ENCODE assay signal across 8 cellular contexts in genomic region chr17:74776044-74776962, GRCh38. TPM values are rescaled to one million over a fixed set of nuclear protein-coding genes. Genes with fewer than 3 reads are reported as not detected.
DNase-seq lines count a peak whose midpoint lies in the region; ATAC-seq and TF ChIP-seq lines count a peak whose summit lies in the region.

Gene NAT9 (minus strand): TSS chr17:74776345. CDS start chr17:74775698, 647 bp downstream.

- CTCF ChIA-PET in activated CD8-positive, alpha-beta memory T cell treated with anti-CD3 and anti-CD28 coated beads, Interleukin-2, amount 10 ng/mL, durations not matched to agents 7 days and 5 days (lab: Charles Lee) = interaction anchor here (0.8 to 9.1 kb wide), 10 partner anchors 15 to 210 kb away, joined by 3 to 206 read pairs (median 15); partner anchors contain the start of genes NHERF1 and RAB37

- peaks cover 62% of the 10 kb centered on the region for H3K4me1 Mint-ChIP-seq in activated CD8-positive, alpha-beta memory T cell treated with anti-CD3 and anti-CD28 coated beads, Interleukin-2, amount 10 ng/mL, durations not matched to agents 7 days and 5 days
- H3K4me1 Mint-ChIP-seq in endodermal cell = peaks cover 9% of the 10 kb centered on the region

- H3K9me3 Mint-ChIP-seq in activated CD8-positive, alpha-beta memory T cell treated with anti-CD3 and anti-CD28 coated beads, Interleukin-2, amount 10 ng/mL, durations not matched to agents 7 days and 5 days (ENCODE audit: low read depth) = no peaks in the 10 kb centered on the region
- no peaks in the 10 kb centered on the region for H3K9me3 Mint-ChIP-seq in endodermal cell

- H3K27ac ChIP-seq in HUES48 (ENCODE audit: low read depth, low read length) (peak within 1 kb of the TSS; percentile 87), endodermal cell (ENCODE audit: low read depth, low read length) (peak within 1 kb of the TSS; percentile 50)

- H3K27ac Mint-ChIP-seq in activated CD8-positive, alpha-beta memory T cell treated with anti-CD3 and anti-CD28 coated beads, Interleukin-2, amount 10 ng/mL, durations not matched to agents 7 days and 5 days = peak within 1 kb of the TSS; percentile 86
- H3K27ac Mint-ChIP-seq in endodermal cell = peak within 1 kb of the TSS; percentile 90

- H3K27me3 ChIP-seq in HUES48 (ENCODE audit: control insufficient read depth, insufficient read depth, low read length) (no peaks in the 10 kb centered on the region), NT2/D1 (ENCODE audit: insufficient read depth, insufficient read length) (no peaks in the 10 kb centered on the region), endodermal cell (ENCODE audit: control insufficient read depth, insufficient read depth, low read length, poor library complexity, severe bottlenecking) (no peaks in the 10 kb centered on the region)

- peak; percentile 75 for ATAC-seq in GM21381 (IDR thresholded peaks at IDR 0.05; ENCODE audit: unreplicated experiment)
- ATAC-seq in activated CD8-positive, alpha-beta memory T cell treated with anti-CD3 and anti-CD28 coated beads, Interleukin-2, amount 10 ng/mL, durations not matched to agents 7 days and 5 days = peak; percentile 85

- DNase-seq in COLO829 (ENCODE audit: low spot score) = peak; percentile 100
- DNase-seq in NT2/D1 (ENCODE audit: low read depth, low spot score) = peak; percentile 93
- peak; percentile 98 for DNase-seq in activated CD8-positive, alpha-beta memory T cell treated with anti-CD3 and anti-CD28 coated beads, Interleukin-2, amount 10 ng/mL, durations not matched to agents 7 days and 5 days
- peak; percentile 100 for DNase-seq in endodermal cell
- DNase-seq in mesenteric fat pad (ENCODE audit: low spot score) = peak; percentile 100
- peak; percentile 97 for DNase-seq in stimulated activated CD8-positive, alpha-beta memory T cell treated with anti-CD3 and anti-CD28 coated beads, Interleukin-15, amount 100 ng/mL, for 1 hour (ENCODE audit: low read depth)

- H3K9ac ChIP-seq in HUES48 (ENCODE audit: low read depth, low read length) (peak within 1 kb of the TSS; percentile 72), NT2/D1 (ENCODE audit: insufficient read length, low read depth) (peak within 1 kb of the TSS; percentile 93), endodermal cell (ENCODE audit: extremely low read depth, low read length, poor library complexity, severe bottlenecking) (peak within 1 kb of the TSS; percentile 67)

- 0% methylated on average over 63 of the region's 64 CpGs; no CpG with 5 or more reads in 1 of the 2 experiments for WGBS in endodermal cell (ENCODE audit: insufficient coverage in 1 of 2, insufficient read length in 1 of 2), 2 experiments

- peaks cover 46% of the 10 kb centered on the region for H3K36me3 ChIP-seq in HUES48 (ENCODE audit: control insufficient read depth, insufficient read depth, low read length)
- peaks cover 58% of the 10 kb centered on the region for H3K36me3 ChIP-seq in NT2/D1 (ENCODE audit: insufficient read depth, insufficient read length, low read length)
- H3K36me3 ChIP-seq in endodermal cell (ENCODE audit: control insufficient read depth, insufficient read depth, low read length) = peaks cover 56% of the 10 kb centered on the region

- H3K4me3 ChIP-seq in HUES48 (ENCODE audit: low read depth, low read length) (peak within 1 kb of the TSS; percentile 91), NT2/D1 (ENCODE audit: insufficient read length, low read depth) (peak within 1 kb of the TSS; percentile 94), endodermal cell (ENCODE audit: low read length) (peak within 1 kb of the TSS; percentile 97)

- H3K4me3 Mint-ChIP-seq in activated CD8-positive, alpha-beta memory T cell treated with anti-CD3 and anti-CD28 coated beads, Interleukin-2, amount 10 ng/mL, durations not matched to agents 7 days and 5 days = peak within 1 kb of the TSS; percentile 99
- H3K4me3 Mint-ChIP-seq in endodermal cell = peak within 1 kb of the TSS; percentile 87

- 0 out of 2 replicates have a peak, but pooled peaks cover 6% of the 10 kb centered on the region for H3K4me1 ChIP-seq in HUES48 (ENCODE audit: control insufficient read depth, insufficient read depth, low read length)
- H3K4me1 ChIP-seq in NT2/D1 (ENCODE audit: insufficient read depth, insufficient read length) = no peaks in the 10 kb centered on the region
- H3K4me1 ChIP-seq in endodermal cell (ENCODE audit: control insufficient read depth, insufficient read depth, low read length) = peaks cover 5% of the 10 kb centered on the region

- H3K27me3 Mint-ChIP-seq in activated CD8-positive, alpha-beta memory T cell treated with anti-CD3 and anti-CD28 coated beads, Interleukin-2, amount 10 ng/mL, durations not matched to agents 7 days and 5 days = no peaks in the 10 kb centered on the region
- H3K27me3 Mint-ChIP-seq in endodermal cell (ENCODE audit: insufficient read depth) = no peaks in the 10 kb centered on the region

- peaks cover 21% of the 10 kb centered on the region for H3K36me3 Mint-ChIP-seq in activated CD8-positive, alpha-beta memory T cell treated with anti-CD3 and anti-CD28 coated beads, Interleukin-2, amount 10 ng/mL, durations not matched to agents 7 days and 5 days
- peaks cover 41% of the 10 kb centered on the region for H3K36me3 Mint-ChIP-seq in endodermal cell (ENCODE audit: low read depth)

- H3K9me3 ChIP-seq in HUES48 (ENCODE audit: control insufficient read depth, insufficient read depth, low read length) = no peaks in the 10 kb centered on the region
- no peaks in the 10 kb centered on the region for H3K9me3 ChIP-seq in NT2/D1 (ENCODE audit: insufficient read depth, low read length)
- H3K9me3 ChIP-seq in endodermal cell (ENCODE audit: control insufficient read depth, low read length) = no peaks in the 10 kb centered on the region

- TF ChIP-seq CTCF in endodermal cell (conservative IDR thresholded peaks at IDR 0.05) = no peak

RNA-seq across cellular contexts. Expression of gene NAT9, which starts in this region (rescaled TPM):
- total RNA-seq in activated CD8-positive, alpha-beta memory T cell treated with anti-CD3 and anti-CD28 coated beads, Interleukin-2, amount 10 ng/mL, durations not matched to agents 7 days and 5 days = 10 to 100 TPM; 34.1 to 34.5 TPM
- total RNA-seq in endodermal cell (10 to 100 TPM; 58.3 to 77.3 TPM), mesenteric fat pad (37.8 TPM)
- 52.6 TPM for polyA plus RNA-seq in endodermal cell (2013, experiment 1 of 2)
- 39.7 TPM for polyA plus RNA-seq in endodermal cell (2013, experiment 2 of 2)

Comparison
In these comparisons a context has a peak if more than half of its experiments do, and no peak if none do; other contexts are left out.
1. Peak in every context shown above with its lines: DNase-seq, ATAC-seq, H3K4me3 ChIP-seq and H3K27ac ChIP-seq.